In genomic region chr17:28468033-28468735, GRCh38 we compare ENCODE assay signal across 18 cellular contexts. TPM values are rescaled to one million over a fixed set of nuclear protein-coding genes. Genes with fewer than 3 reads are reported as not detected.
"Had no signal": no experiment of that assay in that cellular context is flagged by ENCODE, and none has a peak within 500 bp of the region (broad histone marks: within the 10 kb centered on the region; RNA-seq: fewer than 3 reads in every experiment).

No MANE protein-coding gene starts in this region.

RNA-seq across cellular contexts. Expression of gene SLC13A2, which starts 5.3 kb away (rescaled TPM):
- total RNA-seq: activated CD8-positive, alpha-beta T cell treated with anti-CD3 and anti-CD28 coated beads for 36 hours; cardiac muscle cell; cerebellum; endothelial cell of umbilical vein; fibroblast of lung; left cardiac atrium; mammary epithelial cell; mesothelial cell of epicardium; naive thymus-derived CD4-positive, alpha-beta T cell; neural crest cell; sciatic nerve; smooth muscle cell; T-helper 17 cell; thyroid gland; vagina; WTC11 had no signal
- polyA plus RNA-seq: cardiac muscle cell; endothelial cell of umbilical vein; fibroblast of lung; keratinocyte; mammary epithelial cell; naive thymus-derived CD4-positive, alpha-beta T cell; smooth muscle cell had no signal

RNA-seq across cellular contexts. Expression of gene FOXN1, which starts 38.0 kb away (rescaled TPM):
- total RNA-seq: activated CD8-positive, alpha-beta T cell treated with anti-CD3 and anti-CD28 coated beads for 36 hours; cerebellum; endothelial cell of umbilical vein; fibroblast of lung; left cardiac atrium; liver; mammary epithelial cell; naive thymus-derived CD4-positive, alpha-beta T cell; neural crest cell; sciatic nerve; T-helper 17 cell; WTC11 had no signal
- polyA plus RNA-seq: cardiac muscle cell; endothelial cell of umbilical vein; fibroblast of lung; liver; mammary epithelial cell; naive thymus-derived CD4-positive, alpha-beta T cell; smooth muscle cell had no signal
